ENCODE assay signal across 8 cellular contexts in the genomic region with DNA sequence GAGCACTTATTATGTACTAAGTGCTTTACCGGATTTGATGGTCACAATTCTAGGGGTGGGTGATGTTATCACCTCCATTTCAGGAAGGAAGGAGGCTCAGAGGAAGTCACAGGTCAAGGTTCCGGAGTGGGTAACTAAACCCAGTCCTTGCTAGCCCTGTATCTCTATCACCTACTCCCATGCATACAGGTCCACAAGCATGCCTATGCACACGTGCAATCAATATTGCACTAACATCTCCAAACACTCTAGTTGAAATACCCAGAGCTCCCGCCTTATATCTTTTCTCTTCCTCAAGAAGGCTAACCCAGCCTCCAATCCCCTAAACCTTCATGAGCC. TPM values are rescaled to one million over a fixed set of nuclear protein-coding genes. Genes with fewer than 3 reads are reported as not detected.
A peak's percentile ranks its signal among the peaks of the same experiment; 100 is the strongest.
DNase-seq lines count a peak whose midpoint lies in the region; ATAC-seq, FAIRE-seq and TF ChIP-seq lines count a peak whose summit lies in the region.

No MANE protein-coding gene starts in this region.

- H3K4me1 ChIP-seq in thyroid gland: peaks cover 18 to 25% of the 10 kb centered on the region in 2 donors

- 36 to 39% methylated on average over 4 of the region's 4 CpGs for WGBS in thyroid gland, 2 donors

- H3K27ac Mint-ChIP-seq in HFFc6: peak overlapping the region; percentile 100
- peak overlapping the region; percentile 97 for H3K27ac Mint-ChIP-seq in activated naive CD8-positive, alpha-beta T cell treated with anti-CD3 and anti-CD28 coated beads, Interleukin-2, amount 10 ng/mL, durations not matched to agents 7 days and 5 days

- H3K4me1 Mint-ChIP-seq in HFFc6 (ENCODE audit: low read depth): peaks cover 61% of the 10 kb centered on the region
- H3K4me1 Mint-ChIP-seq in activated naive CD8-positive, alpha-beta T cell treated with anti-CD3 and anti-CD28 coated beads, Interleukin-2, amount 10 ng/mL, durations not matched to agents 7 days and 5 days: peaks cover 39% of the 10 kb centered on the region

- FAIRE-seq in RCC 7860 (lab: Jason Lieb, UNC): no peak

- intact Hi-C loops in thyroid gland (cut with DNase I): no loop called here

- H3K9me3 ChIP-seq in thyroid gland: no peaks in the 10 kb centered on the region

- POLR2A ChIA-PET in activated naive CD8-positive, alpha-beta T cell treated with anti-CD3 and anti-CD28 coated beads, Interleukin-2, amount 10 ng/mL, durations not matched to agents 7 days and 5 days (lab: Charles Lee): interaction anchor here (1.5 to 6.4 kb wide), 3 partner anchors 11 to 28 kb away, joined by 6 to 54 read pairs (median 6); a partner anchor contains a TSS

- H3K36me3 Mint-ChIP-seq in HFFc6 (ENCODE audit: low read depth): no peaks in the 10 kb centered on the region
- peaks cover 4% of the 10 kb centered on the region for H3K36me3 Mint-ChIP-seq in activated naive CD8-positive, alpha-beta T cell treated with anti-CD3 and anti-CD28 coated beads, Interleukin-2, amount 10 ng/mL, durations not matched to agents 7 days and 5 days

- H3K27me3 Mint-ChIP-seq in HFFc6 (ENCODE audit: insufficient read depth): peaks cover 5% of the 10 kb centered on the region; the same call in 1 of the 2 replicates
- H3K27me3 Mint-ChIP-seq in activated naive CD8-positive, alpha-beta T cell treated with anti-CD3 and anti-CD28 coated beads, Interleukin-2, amount 10 ng/mL, durations not matched to agents 7 days and 5 days: peaks cover 21% of the 10 kb centered on the region

- no peak for TF ChIP-seq POLR2A in thyroid gland (IDR thresholded peaks at IDR 0.05)

- peak; percentile 44 for ATAC-seq in activated naive CD8-positive, alpha-beta T cell treated with anti-CD3 and anti-CD28 coated beads, Interleukin-2, amount 10 ng/mL, durations not matched to agents 7 days and 5 days (ENCODE audit: low read depth)
- ATAC-seq in left lobe of liver (peak; percentile 4), HG02571 (IDR thresholded peaks at IDR 0.05; ENCODE audit: unreplicated experiment) (no peak), HG02970 (IDR thresholded peaks at IDR 0.05; ENCODE audit: low FRiP score, unreplicated experiment) (no peak)

- DNase-seq in AG09309 (ENCODE audit: low read depth): no peak
- no peak for DNase-seq in HFFc6
- DNase-seq in activated naive CD8-positive, alpha-beta T cell treated with anti-CD3 and anti-CD28 coated beads, Interleukin-2, amount 10 ng/mL, durations not matched to agents 7 days and 5 days: no peak
- no peak for DNase-seq in left lobe of liver (ENCODE audit: low spot score)
- no peak for DNase-seq in thyroid gland
- DNase-seq in RCC 7860 (ENCODE audit: low spot score): no peak

- H3K9me3 Mint-ChIP-seq in HFFc6: no peaks in the 10 kb centered on the region
- H3K9me3 Mint-ChIP-seq in activated naive CD8-positive, alpha-beta T cell treated with anti-CD3 and anti-CD28 coated beads, Interleukin-2, amount 10 ng/mL, durations not matched to agents 7 days and 5 days: no peaks in the 10 kb centered on the region

- H3K4me3 ChIP-seq in AG09309 (ENCODE audit: control insufficient read depth, low read depth, low read length): peak overlapping the region; percentile 49
- peak overlapping the region in 1 of 3 donors; percentile 60 for H3K4me3 ChIP-seq in thyroid gland (replicated peaks in 1 of 3)

- no peaks in the 10 kb centered on the region for H3K36me3 ChIP-seq in thyroid gland

- H3K27me3 ChIP-seq in thyroid gland: no peaks in the 10 kb centered on the region

- peak overlapping the region; percentile 99 for H3K4me3 Mint-ChIP-seq in HFFc6
- H3K4me3 Mint-ChIP-seq in activated naive CD8-positive, alpha-beta T cell treated with anti-CD3 and anti-CD28 coated beads, Interleukin-2, amount 10 ng/mL, durations not matched to agents 7 days and 5 days: peak overlapping the region; percentile 97

- TF ChIP-seq CTCF in AG09309 (IDR thresholded peaks at IDR 0.05; ENCODE audit: control insufficient read depth, insufficient read depth, low read depth, low read length, missing control alignments) (no peak), HFFc6 (IDR thresholded peaks at IDR 0.05) (no peak), thyroid gland (IDR thresholded peaks at IDR 0.05) (no peak)

- peak overlapping the region; percentile 23 to 84 (median 83) for H3K27ac ChIP-seq in thyroid gland

RNA-seq across cellular contexts. Expression of a gene that starts 17.8 kb away (rescaled TPM):
- total RNA-seq in HFFc6 (2021; fragmentation: NEBNext Ultra II Directional; extraction: Animal tissue kit (Norgen Biotek cat#: 25700)): 10 to 100 TPM; 35.0 to 71.5 (median 62.9) TPM
- total RNA-seq in activated naive CD8-positive, alpha-beta T cell treated with anti-CD3 and anti-CD28 coated beads, Interleukin-2, amount 10 ng/mL, durations not matched to agents 7 days and 5 days: 10 to 100 TPM; 68.7 to 69.4 TPM
- total RNA-seq in left lobe of liver (0.35 TPM), thyroid gland (1 to 10 TPM; 1.6 to 3.3 (median 2.4) TPM)

RNA-seq across cellular contexts. Expression of a gene that starts 26.3 kb away (rescaled TPM):
- total RNA-seq in HFFc6 (2021; fragmentation: NEBNext Ultra II Directional; extraction: Animal tissue kit (Norgen Biotek cat#: 25700)): 100 to 1,000 TPM; 106 to 129 (median 117) TPM
- total RNA-seq in activated naive CD8-positive, alpha-beta T cell treated with anti-CD3 and anti-CD28 coated beads, Interleukin-2, amount 10 ng/mL, durations not matched to agents 7 days and 5 days: 10 to 100 TPM; 63.1 to 63.3 TPM
- total RNA-seq in left lobe of liver (25.8 TPM), thyroid gland (100 to 1,000 TPM in 2 of 4 donors, 10 to 100 TPM in 2; 89.1 to 157 (median 113) TPM)

RNA-seq across cellular contexts. Expression of a gene that starts 43.6 kb away (rescaled TPM):
- 10 to 100 TPM; 13.7 to 25.8 (median 15.1) TPM for total RNA-seq in HFFc6 (2021; fragmentation: NEBNext Ultra II Directional; extraction: Animal tissue kit (Norgen Biotek cat#: 25700))
- 1 to 10 TPM; 6.0 to 6.3 TPM for total RNA-seq in activated naive CD8-positive, alpha-beta T cell treated with anti-CD3 and anti-CD28 coated beads, Interleukin-2, amount 10 ng/mL, durations not matched to agents 7 days and 5 days
- total RNA-seq in left lobe of liver (2.2 TPM), thyroid gland (1 to 10 TPM; 1.3 to 9.1 (median 4.2) TPM)

RNA-seq across cellular contexts. Expression of a gene that starts 45.1 kb away (rescaled TPM):
- total RNA-seq in HFFc6 (2021; fragmentation: NEBNext Ultra II Directional; extraction: Animal tissue kit (Norgen Biotek cat#: 25700)): 10 to 100 TPM; 10.2 to 24.7 (median 22.2) TPM
- 10 to 100 TPM; 20.2 to 25.7 TPM for total RNA-seq in activated naive CD8-positive, alpha-beta T cell treated with anti-CD3 and anti-CD28 coated beads, Interleukin-2, amount 10 ng/mL, durations not matched to agents 7 days and 5 days
- total RNA-seq in left lobe of liver: 8.0 TPM
- 10 to 100 TPM; 11.9 to 64.2 (median 35.8) TPM for total RNA-seq in thyroid gland

RNA-seq across cellular contexts. Expression of a gene that starts 46.8 kb away (rescaled TPM):
- total RNA-seq in HFFc6 (2021; fragmentation: NEBNext Ultra II Directional; extraction: Animal tissue kit (Norgen Biotek cat#: 25700)): 10 to 100 TPM; 10.3 to 21.3 (median 13.8) TPM
- 1 to 10 TPM; 3.0 to 3.3 TPM for total RNA-seq in activated naive CD8-positive, alpha-beta T cell treated with anti-CD3 and anti-CD28 coated beads, Interleukin-2, amount 10 ng/mL, durations not matched to agents 7 days and 5 days
- total RNA-seq in left lobe of liver (3.0 TPM), thyroid gland (1 to 10 TPM; 1.8 to 7.3 (median 4.6) TPM)

Comparison
In these comparisons a context has a peak if more than half of its experiments do, and no peak if none do; other contexts are left out.
1. ATAC-seq: peak in activated naive CD8-positive, alpha-beta T cell treated with anti-CD3 and anti-CD28 coated beads, Interleukin-2, amount 10 ng/mL, durations not matched to agents 7 days and 5 days (single experiment) and left lobe of liver (single experiment); none in HG02571 (single experiment) and HG02970 (single experiment).
2. RNA of a gene that starts 17.8 kb away (total RNA-seq): 68.7 to 69.4 TPM in activated naive CD8-positive, alpha-beta T cell treated with anti-CD3 and anti-CD28 coated beads, Interleukin-2, amount 10 ng/mL, durations not matched to agents 7 days and 5 days and 35.0 to 71.5 TPM in HFFc6; 1.6 to 3.3 TPM in thyroid gland and 0.35 TPM in left lobe of liver (single experiment); every median in the first group is over 4 times any median in the second.